ENCODE assay signal across 9 cellular contexts in the genomic region with DNA sequence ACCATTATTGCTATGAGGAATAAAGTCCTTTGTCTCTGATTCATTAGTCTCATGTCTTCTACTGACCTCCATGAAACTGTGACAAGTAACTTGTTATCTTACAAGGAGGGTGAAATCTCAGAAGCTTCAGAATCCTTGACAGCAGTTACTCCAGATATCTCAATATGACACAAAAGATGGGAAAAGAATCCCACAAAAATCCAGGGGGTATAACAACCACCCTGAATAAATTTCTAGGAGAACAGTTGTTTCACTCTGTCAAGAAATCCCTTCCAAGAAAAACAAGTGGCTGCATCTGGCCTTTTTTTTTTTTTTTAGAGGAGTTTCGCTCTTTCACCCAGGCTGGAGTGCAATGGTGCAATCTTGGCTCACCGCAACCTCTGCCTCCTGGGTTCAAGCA.
"Had no signal": no experiment of that assay in that cellular context is flagged by ENCODE, and none has a peak within 500 bp of the region (broad histone marks: within the 10 kb centered on the region; RNA-seq: fewer than 3 reads in every experiment).

No MANE protein-coding gene starts in this region.

- H3K36me3 ChIP-seq: HAP-1 had no signal

- H3K9me3 Mint-ChIP-seq: HFFc6 had no signal

- DNase-seq: GM23248, GOT3, H7, HFFc6, IMR-90, KG1 had no signal

- H2AFZ ChIP-seq: GM23248 had no signal

- H3K4me3 Mint-ChIP-seq: HFFc6 had no signal

- H3K27ac Mint-ChIP-seq: HFFc6 had no signal

- ATAC-seq: HCT116, K562 had no signal

- H3K9me3 ChIP-seq: HAP-1 had no signal

- H3K9ac ChIP-seq: GM23248 had no signal

- H3K27ac ChIP-seq: GM23248 had no signal

- H3K4me1 ChIP-seq: HAP-1 had no signal

- H3K4me3 ChIP-seq: GM23248, HAP-1, K562 had no signal
